In the genomic region with DNA sequence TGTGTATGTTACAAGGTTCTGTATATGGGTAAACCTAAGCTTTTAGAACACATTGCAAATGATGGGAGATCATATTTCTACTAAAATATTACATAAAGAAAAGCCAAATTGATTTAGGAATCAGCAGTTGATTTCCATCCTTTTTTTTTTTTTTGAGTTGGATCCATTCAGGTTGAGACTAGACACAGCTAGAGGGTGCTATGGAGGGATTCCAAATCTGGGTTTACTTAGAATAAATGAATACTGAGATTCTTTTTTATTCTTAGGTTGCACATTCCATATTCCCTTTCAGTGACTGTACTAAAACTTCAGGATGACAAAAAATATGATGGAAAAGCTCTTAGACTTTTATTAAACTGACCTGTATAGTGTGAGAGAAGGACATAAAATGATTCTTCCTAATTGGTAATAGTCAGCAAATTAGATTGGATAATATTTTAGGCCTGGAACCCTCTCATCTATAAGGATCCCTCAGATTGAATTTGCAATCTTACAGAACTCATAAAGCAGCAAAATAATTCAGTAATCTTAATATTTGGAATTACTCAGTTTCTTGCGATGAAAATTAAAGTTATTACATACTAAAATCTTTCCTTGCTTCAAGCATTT, we compare ENCODE assay signal across 19 cellular contexts.
DNase-seq lines count a peak whose midpoint lies in the region; ATAC-seq, FAIRE-seq and TF ChIP-seq lines count a peak whose summit lies in the region.
"Had no signal": no experiment of that assay in that cellular context is flagged by ENCODE, and none has a peak within 500 bp of the region (broad histone marks: within the 10 kb centered on the region; RNA-seq: fewer than 3 reads in every experiment).

No MANE protein-coding gene starts in this region.

- H4K20me1 ChIP-seq in SK-N-SH (ENCODE audit: insufficient read depth) = no peaks in the 10 kb centered on the region

- H3K4me3 ChIP-seq in SK-N-SH (ENCODE audit: low read depth in 2 of 2, low read length in 1 of 2) (no peak overlapping the region), uterus (no peak overlapping the region)
- H3K4me3 ChIP-seq: SJSA1 had no signal

- H3K4me1 ChIP-seq in SK-N-SH (ENCODE audit: control insufficient read depth in 1 of 2, insufficient read depth in 2 of 2, low read depth in 1 of 2, low read length in 1 of 2) = no peaks in the 10 kb centered on the region; a peak in 1 of 4 replicates
- H3K4me1 ChIP-seq in uterus = no peaks in the 10 kb centered on the region
- H3K4me1 ChIP-seq: SJSA1 had no signal

- TF ChIP-seq RAD21 in SK-N-SH (IDR thresholded peaks at IDR 0.05; ENCODE audit: low read length) = no peak

- no peak for TF ChIP-seq EP300 in SK-N-SH (IDR thresholded peaks at IDR 0.05; ENCODE audit: borderline replicate concordance in 1 of 2, low read depth in 1 of 2, low read length in 1 of 2)

- no peak overlapping the region for H3K27ac ChIP-seq in SK-N-SH (ENCODE audit: low read depth in 2 of 2, low read length in 1 of 2)
- H3K27ac ChIP-seq in uterus = no peak overlapping the region
- H3K27ac ChIP-seq: SJSA1 had no signal

- DNase-seq in SK-N-SH (no peak), RPMI7951 (ENCODE audit: low read depth) (peak; percentile 26), fibroblast of peridontal ligament (ENCODE audit: extremely low read depth) (peak; percentile 38), uterus (no peak), HTR-8/SVneo (ENCODE audit: insufficient read length, low spot score) (no peak), medulla oblongata (ENCODE audit: extremely low spot score) (no peak)
- DNase-seq: CD4-positive, CD25-positive, alpha-beta regulatory T cell; DND-41; erythroblast; left colon; midbrain; NCI-H1436; NCI-H2171; NCI-H69; nephron progenitor cell; stimulated activated CD4-positive, alpha-beta T cell treated with anti-CD3 and anti-CD28 coated beads, Interleukin-4, amount 100 ng/mL, for 24 hours had no signal

- H3F3A ChIP-seq in SK-N-SH (replicated peaks; ENCODE audit: insufficient read depth) = no peaks in the 10 kb centered on the region

- WGBS in SK-N-SH (ENCODE audit: low lambda C conversion rate) = 41% methylated on average over 1 of the region's 1 CpG

- H3K9me3 ChIP-seq in SK-N-SH (no peaks in the 10 kb centered on the region), uterus (no peaks in the 10 kb centered on the region)
- H3K9me3 ChIP-seq: SJSA1 had no signal

- no peak for TF ChIP-seq POLR2A in uterus (IDR thresholded peaks at IDR 0.05)

- no peaks in the 10 kb centered on the region for H3K9me2 ChIP-seq in SK-N-SH

- H3K27me3 ChIP-seq in SK-N-SH (ENCODE audit: insufficient read depth) (no peaks in the 10 kb centered on the region), uterus (no peaks in the 10 kb centered on the region)
- H3K27me3 ChIP-seq: SJSA1 had no signal

- intact Hi-C loops in uterus (cut with DNase I; ENCODE audit: low total_unique reads) = no loop called here

- POLR2A ChIA-PET in SK-N-SH (lab: Yijun Ruan, JAX) = no interaction called here

- no peak for FAIRE-seq in HTR-8/SVneo (lab: Jason Lieb, UNC)

- no peak overlapping the region for H3K4me2 ChIP-seq in SK-N-SH

- peak; percentile 23; the same call in 1 of the 2 replicates for TF ChIP-seq CTCF in SK-N-SH (IDR thresholded peaks at IDR 0.05)
- no peak for TF ChIP-seq CTCF in uterus (IDR thresholded peaks at IDR 0.05)

- no peak overlapping the region for H2AFZ ChIP-seq in SK-N-SH (ENCODE audit: low read depth)

- CTCF ChIA-PET in SK-N-SH (lab: Yijun Ruan, JAX) = interaction anchor here (1.2 to 1.9 kb wide), 3 partner anchors 9 to 25 kb away, joined by 3 to 6 read pairs (median 5); no protein-coding TSS in a partner anchor

- no peaks in the 10 kb centered on the region for H3K79me2 ChIP-seq in SK-N-SH (ENCODE audit: insufficient read depth)

- no peak overlapping the region for H3K9ac ChIP-seq in SK-N-SH

- no peak for ATAC-seq in SK-N-SH treated with all-trans-retinoic acid at 6 μM for 48 hours
- no peak for ATAC-seq in HG02885 (IDR thresholded peaks at IDR 0.05; ENCODE audit: poor library complexity, unreplicated experiment)
- ATAC-seq: left colon had no signal

- H3K36me3 ChIP-seq in SK-N-SH (replicated peaks in 1 of 2; ENCODE audit: control insufficient read depth in 1 of 2, insufficient read depth in 2 of 2, low read length in 1 of 2) (no peaks in the 10 kb centered on the region), uterus (no peaks in the 10 kb centered on the region)
- H3K36me3 ChIP-seq: SJSA1 had no signal

TF ChIP-seq in SK-N-SH, 30 proteins besides CTCF, POLR2A, EP300 and RAD21 (continues in another document):
- TF ChIP-seq NRF1 (IDR thresholded peaks at IDR 0.05; ENCODE audit: low read depth, low read length) (no peak), YY1 (IDR thresholded peaks at IDR 0.05; ENCODE audit: low read depth) (no peak), FOXM1 (IDR thresholded peaks at IDR 0.05; ENCODE audit: low read depth) (no peak), MEF2A (IDR thresholded peaks at IDR 0.05; ENCODE audit: borderline replicate concordance, low read depth) (no peak), NFIC (IDR thresholded peaks at IDR 0.05; ENCODE audit: borderline replicate concordance) (no peak), FOXJ3 (CRISPR knock-in tag; IDR thresholded peaks at IDR 0.05) (no peak), RFX5 (IDR thresholded peaks at IDR 0.05; ENCODE audit: low read length) (no peak), RCOR1 (IDR thresholded peaks at IDR 0.05; ENCODE audit: low read length) (no peak), MXI1 (IDR thresholded peaks at IDR 0.05; ENCODE audit: low read depth, low read length) (no peak), GABPA (IDR thresholded peaks at IDR 0.05; ENCODE audit: low read depth) (no peak)
- TF ChIP-seq, protein P1, sequence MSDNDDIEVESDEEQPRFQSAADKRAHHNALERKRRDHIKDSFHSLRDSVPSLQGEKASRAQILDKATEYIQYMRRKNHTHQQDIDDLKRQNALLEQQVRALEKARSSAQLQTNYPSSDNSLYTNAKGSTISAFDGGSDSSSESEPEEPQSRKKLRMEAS (IDR thresholded peaks at IDR 0.05; ENCODE audit: low read depth) = no peak

TF ChIP-seq in SK-N-SH treated with all-trans-retinoic acid at 6 μM for 48 hours, 23 proteins besides CTCF, POLR2A, EP300 and RAD21:
- no peak for TF ChIP-seq SNAI2 (CRISPR knock-in tag; IDR thresholded peaks at IDR 0.05)
- TF ChIP-seq, protein P2, sequence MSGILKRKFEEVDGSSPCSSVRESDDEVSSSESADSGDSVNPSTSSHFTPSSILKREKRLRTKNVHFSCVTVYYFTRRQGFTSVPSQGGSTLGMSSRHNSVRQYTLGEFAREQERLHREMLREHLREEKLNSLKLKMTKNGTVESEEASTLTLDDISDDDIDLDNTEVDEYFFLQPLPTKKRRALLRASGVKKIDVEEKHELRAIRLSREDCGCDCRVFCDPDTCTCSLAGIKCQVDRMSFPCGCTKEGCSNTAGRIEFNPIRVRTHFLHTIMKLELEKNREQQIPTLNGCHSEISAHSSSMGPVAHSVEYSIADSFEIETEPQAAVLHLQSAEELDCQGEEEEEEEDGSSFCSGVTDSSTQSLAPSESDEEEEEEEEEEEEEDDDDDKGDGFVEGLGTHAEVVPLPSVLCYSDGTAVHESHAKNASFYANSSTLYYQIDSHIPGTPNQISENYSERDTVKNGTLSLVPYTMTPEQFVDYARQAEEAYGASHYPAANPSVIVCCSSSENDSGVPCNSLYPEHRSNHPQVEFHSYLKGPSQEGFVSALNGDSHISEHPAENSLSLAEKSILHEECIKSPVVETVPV (CRISPR knock-in tag; IDR thresholded peaks at IDR 0.05) = no peak
- TF ChIP-seq ZFP3 (CRISPR knock-in tag; IDR thresholded peaks at IDR 0.05) = no peak
- no peak for TF ChIP-seq CSDC2 (CRISPR knock-in tag; IDR thresholded peaks at IDR 0.05)
- TF ChIP-seq ZNF70 (CRISPR knock-in tag; IDR thresholded peaks at IDR 0.05) = no peak
- no peak for TF ChIP-seq TOX (CRISPR knock-in tag; IDR thresholded peaks at IDR 0.05; ENCODE audit: borderline replicate concordance)

Comparison
In these comparisons a context has a peak if more than half of its experiments do, and no peak if none do; other contexts are left out.
1. DNase-seq: peak in RPMI7951 (single experiment) and fibroblast of peridontal ligament (single experiment); none in SK-N-SH (single experiment), uterus (0 of 2), HTR-8/SVneo (single experiment) and medulla oblongata (single experiment).